In genomic region chr2:96536445-96537065, GRCh38 we compare ENCODE assay signal across 8 cellular contexts. TPM values are rescaled to one million over a fixed set of nuclear protein-coding genes. Genes with fewer than 3 reads are reported as not detected.
DNase-seq lines count a peak whose midpoint lies in the region; ATAC-seq and TF ChIP-seq lines count a peak whose summit lies in the region.

ARID5A (plus strand) TSS chr2:96536752; CDS start chr2:96536827, 75 bp downstream.

- no peaks in the 10 kb centered on the region for H3K9me3 Mint-ChIP-seq in H9

- no peak within 1 kb of the TSS for H3T11ph ChIP-seq in H9 (ENCODE audit: low read length)

- H3K4me1 Mint-ChIP-seq in H9: peaks cover 36 to 47% of the 10 kb centered on the region in 2 experiments

- H3K79me2 ChIP-seq in H9 (ENCODE audit: insufficient read depth, low read length): no peaks in the 10 kb centered on the region

- no peaks in the 10 kb centered on the region for H3K79me1 ChIP-seq in H9 (ENCODE audit: insufficient read depth, low read depth, low read length, poor library complexity, severe bottlenecking)

- WGBS in H9 (ENCODE audit: extremely low coverage, insufficient read length, low lambda C conversion rate): no CpG with 5 or more reads among the region's 69 CpGs

- H3K27ac ChIP-seq in H9 (ENCODE audit: insufficient read length, low read depth, low read length) (no peak within 1 kb of the TSS), foreskin keratinocyte (peak within 1 kb of the TSS; percentile 72)

- no peak within 1 kb of the TSS for H4K91ac ChIP-seq in H9 (ENCODE audit: insufficient read length, low read depth, low read length)

- H2BK15ac ChIP-seq in H9 (ENCODE audit: low read depth, low read length): no peak within 1 kb of the TSS

- no peak within 1 kb of the TSS for H3K9ac ChIP-seq in H9 (ENCODE audit: extremely low read depth, insufficient read length, low read length)

- H2BK20ac ChIP-seq in H9 (ENCODE audit: low read depth, low read length, poor library complexity, severe bottlenecking): no peak within 1 kb of the TSS

- H3K4me3 Mint-ChIP-seq in H9: peak within 1 kb of the TSS; percentile 70 to 90

- no peak within 1 kb of the TSS for H4K8ac ChIP-seq in H9 (replicated peaks; ENCODE audit: insufficient read length, low read depth, low read length)

- peaks cover 19% of the 10 kb centered on the region for H3K23me2 ChIP-seq in H9 (ENCODE audit: insufficient read length, low read depth, low read length, poor library complexity, severe bottlenecking)

- peak; percentile 89 for DNase-seq in GDM1 (lab: John Stamatoyannopoulos, UW)
- DNase-seq in H9: peak; percentile 95
- peak; percentile 92 for DNase-seq in MG63
- peak; percentile 89 for DNase-seq in SIG-M5 treated with dmso at 0.1 percent for 504 hours (lab: John Stamatoyannopoulos, UW; ENCODE audit: unreplicated experiment)
- peak; percentile 87 for DNase-seq in activated gamma-delta T cell (lab: John Stamatoyannopoulos, UW)
- peak; percentile 54 to 70 for DNase-seq in foreskin keratinocyte
- DNase-seq in stromal cell of bone marrow (ENCODE audit: low read depth): peak; percentile 73

- H2AFZ ChIP-seq in H9 (ENCODE audit: low read length) (peak within 1 kb of the TSS; percentile 74), neuron (ENCODE audit: low read depth, low read length) (peak within 1 kb of the TSS; percentile 65)

- no peak within 1 kb of the TSS for H2AK5ac ChIP-seq in H9 (ENCODE audit: insufficient read length, low read length)

- H2BK120ac ChIP-seq in H9 (ENCODE audit: low read depth, low read length, poor library complexity, severe bottlenecking): no peak within 1 kb of the TSS

- H3K4me1 ChIP-seq in H9 (ENCODE audit: insufficient read depth, low read length): peaks cover 3% of the 10 kb centered on the region; the same call in 1 of the 2 replicates
- peaks cover 31% of the 10 kb centered on the region for H3K4me1 ChIP-seq in foreskin keratinocyte
- peaks cover 19% of the 10 kb centered on the region for H3K4me1 ChIP-seq in neuron (ENCODE audit: insufficient read depth, low read length)

- ATAC-seq in foreskin keratinocyte: peak; percentile 70

- H3K27me3 ChIP-seq in H9 (ENCODE audit: insufficient read depth, low read length) (peaks cover 12% of the 10 kb centered on the region; the same call in 1 of the 2 replicates), MG63 (no peaks in the 10 kb centered on the region), foreskin keratinocyte (no peaks in the 10 kb centered on the region), neuron (ENCODE audit: insufficient read depth, low read length) (peaks cover 15% of the 10 kb centered on the region)

- H3K14ac ChIP-seq in H9 (ENCODE audit: insufficient read depth, low read length): peak within 1 kb of the TSS; percentile 45; the same call in 1 of the 2 replicates

- H3K56ac ChIP-seq in H9 (ENCODE audit: insufficient read length, low read depth, low read length): no peak within 1 kb of the TSS

- H3K36me3 ChIP-seq in MG63 (no peaks in the 10 kb centered on the region), neuron (ENCODE audit: insufficient read depth, low read length) (no peaks in the 10 kb centered on the region)

- peak within 1 kb of the TSS; percentile 55 for H3K4me3 ChIP-seq in MG63
- peak within 1 kb of the TSS; percentile 73 for H3K4me3 ChIP-seq in neuron (ENCODE audit: low read length)

- H3K9me3 ChIP-seq in H9 (ENCODE audit: control insufficient read depth, low read depth, low read length): no peaks in the 10 kb centered on the region
- H3K9me3 ChIP-seq in MG63: no peaks in the 10 kb centered on the region
- H3K9me3 ChIP-seq in neuron (ENCODE audit: low read length): no peaks in the 10 kb centered on the region

- no peaks in the 10 kb centered on the region for H4K20me1 ChIP-seq in H9 (ENCODE audit: control insufficient read depth, insufficient read depth, insufficient read length)

- no peak within 1 kb of the TSS for H3K27ac Mint-ChIP-seq in H9

- H3K18ac ChIP-seq in H9 (ENCODE audit: insufficient read length, low read depth, low read length): no peak within 1 kb of the TSS

- peaks cover 58% of the 10 kb centered on the region for H3K27me3 Mint-ChIP-seq in H9 (ENCODE audit: low read depth)

- no peaks in the 10 kb centered on the region for H3K36me3 Mint-ChIP-seq in H9 (ENCODE audit: insufficient read depth in 1 of 3, low read depth in 3 of 3)

- no peak within 1 kb of the TSS for H3K23ac ChIP-seq in H9 (ENCODE audit: insufficient read length, low read depth, low read length)

- H4K5ac ChIP-seq in H9 (ENCODE audit: insufficient read length, low read depth, low read length): no peak within 1 kb of the TSS

- H3K4me2 ChIP-seq in H9 (ENCODE audit: insufficient read depth, insufficient read length, low read length): peak within 1 kb of the TSS; percentile 83

- no peak within 1 kb of the TSS for H3K4ac ChIP-seq in H9 (ENCODE audit: low read depth, low read length)

- no peak within 1 kb of the TSS for H2BK5ac ChIP-seq in H9 (ENCODE audit: insufficient read length, low read length)

- peak within 1 kb of the TSS; percentile 74 for H2BK12ac ChIP-seq in H9 (ENCODE audit: insufficient read length, low read depth, low read length)

- TF ChIP-seq CTCF in H9 (conservative IDR thresholded peaks at IDR 0.05): peak; percentile 38; the same call in 1 of the 3 replicates
- TF ChIP-seq CTCF in foreskin keratinocyte (conservative IDR thresholded peaks at IDR 0.05): no peak

RNA-seq across cellular contexts. Expression of gene ARID5A, which starts in this region (rescaled TPM):
- total RNA-seq in H9 (2021) (3.8 and 4.5 TPM in 2 replicates), foreskin keratinocyte (7.3 and 8.5 TPM in 2 replicates)
- total RNA-seq in MG63 (2014; rRNA removed; shearing (Covaris generic); ENCODE audit: low replicate concordance): 5.3 and 13.7 TPM in 2 replicates
- 8.2 and 8.4 TPM in 2 replicates for polyA plus RNA-seq in foreskin keratinocyte
